11 cellular contexts compared by ENCODE assay signal in genomic region chr5:7857361-7857760, GRCh38. TPM values are rescaled to one million over a fixed set of nuclear protein-coding genes. Genes with fewer than 3 reads are reported as not detected.
"Had no signal": no experiment of that assay in that cellular context is flagged by ENCODE, and none has a peak within 500 bp of the region (broad histone marks: within the 10 kb centered on the region; RNA-seq: fewer than 3 reads in every experiment).

No MANE protein-coding gene starts in this region.

- H3K27ac Mint-ChIP-seq: dendritic cell treated with granulocyte-macrophage colony-stimulating factor and Interleukin-4, amounts not matched to agents 40 ng/mL and 50 ng/mL, for 4 days had no signal

- FAIRE-seq: kidney, urothelium cell line had no signal

- DNase-seq: activated CD4-positive, CD25-positive, alpha-beta regulatory T cell; activated naive CD8-positive, alpha-beta T cell treated with anti-CD3 and anti-CD28 coated beads for 36 hours; cerebellar nuclear complex; kidney; left ventricle myocardium superior; stimulated activated CD4-positive, alpha-beta T cell treated with anti-CD3 and anti-CD28 coated beads, Interleukin-2, amount 100 ng/mL, for 48 hours; stomach had no signal

- H3K9me3 Mint-ChIP-seq: activated naive CD8-positive, alpha-beta T cell treated with anti-CD3 and anti-CD28 coated beads for 36 hours; dendritic cell treated with granulocyte-macrophage colony-stimulating factor and Interleukin-4, amounts not matched to agents 40 ng/mL and 50 ng/mL, for 4 days; natural killer cell treated with Interleukin-12 subunit alpha and Interleukin-12 subunit beta and Interleukin-15 and Interleukin-18, amount 100 ng/mL, for 72 hours had no signal

- H3K4me3 Mint-ChIP-seq: activated CD8-positive, alpha-beta T cell treated with anti-CD3 and anti-CD28 coated beads, Interleukin-2, amount 10 ng/mL, durations not matched to agents 7 days and 5 days; activated naive CD8-positive, alpha-beta T cell treated with anti-CD3 and anti-CD28 coated beads for 36 hours; dendritic cell treated with granulocyte-macrophage colony-stimulating factor and Interleukin-4, amounts not matched to agents 40 ng/mL and 50 ng/mL, for 4 days; natural killer cell treated with Interleukin-12 subunit alpha and Interleukin-12 subunit beta and Interleukin-15 and Interleukin-18, amount 100 ng/mL, for 72 hours had no signal

RNA-seq across cellular contexts. Expression of gene CFAP90, which starts 6.4 kb away (rescaled TPM):
- total RNA-seq: activated CD8-positive, alpha-beta T cell treated with anti-CD3 and anti-CD28 coated beads, Interleukin-2, amount 10 ng/mL, durations not matched to agents 7 days and 5 days; activated naive CD8-positive, alpha-beta T cell treated with anti-CD3 and anti-CD28 coated beads for 36 hours; left ventricle myocardium superior; natural killer cell treated with Interleukin-12 subunit alpha and Interleukin-12 subunit beta and Interleukin-15 and Interleukin-18, amount 100 ng/mL, for 72 hours had no signal
